8 cellular contexts compared by ENCODE assay signal in the genomic region with DNA sequence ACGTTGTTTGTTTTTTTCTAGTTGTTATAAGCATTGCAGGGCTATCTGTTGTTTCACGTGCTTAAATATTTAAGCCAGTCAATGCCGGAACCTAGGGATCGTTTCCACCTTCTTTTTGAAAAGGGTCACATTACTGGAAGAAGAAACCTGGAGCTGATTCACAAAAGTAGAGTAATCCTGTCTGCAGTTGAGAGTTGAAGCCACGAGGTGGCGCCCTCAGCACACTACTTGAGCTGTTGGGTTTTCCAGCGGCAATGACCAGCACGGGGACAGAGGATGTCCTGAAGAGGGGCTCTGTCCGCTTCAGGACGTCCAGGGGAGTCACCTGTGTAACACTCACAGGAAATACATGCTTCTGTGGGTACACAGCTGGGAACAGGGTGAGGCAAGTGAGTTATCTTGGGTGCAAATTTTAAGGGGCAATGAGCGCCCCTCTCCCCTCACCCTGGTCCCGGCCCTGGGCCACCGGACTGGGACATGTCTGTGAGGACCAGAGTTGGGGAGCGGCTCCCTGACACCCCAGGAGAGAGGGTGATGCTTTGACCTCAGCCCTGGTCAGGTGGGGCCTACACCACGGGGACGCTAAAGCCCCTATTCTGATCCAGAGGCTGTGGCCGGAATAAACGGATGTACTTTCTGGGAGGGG. TPM values are rescaled to one million over a fixed set of nuclear protein-coding genes. Genes with fewer than 3 reads are reported as not detected.
DNase-seq lines count a peak whose midpoint lies in the region; ATAC-seq, FAIRE-seq and TF ChIP-seq lines count a peak whose summit lies in the region.

No MANE protein-coding gene starts in this region.

- POLR2A ChIA-PET in Panc1 (lab: Charles Lee), result no interaction called here

- H3K4me3 ChIP-seq in Panc1 (ENCODE audit: low read depth in 2 of 2, low read length in 2 of 2) (no peak overlapping the region), uterus (no peak overlapping the region)

- H3K4me1 ChIP-seq in Panc1 (ENCODE audit: control insufficient read depth, insufficient read depth, low read length) (peaks cover 6% of the 10 kb centered on the region; the same call in 1 of the 2 replicates), uterus (peaks cover 0 to 4% of the 10 kb centered on the region in 2 donors)

- BruUV-seq in Panc1 (replicated peaks; lab: Mats Ljungman, UMichigan), result no TSS peak

- CTCF ChIA-PET in Panc1 (lab: Charles Lee), result interaction anchor here (0.6 to 1.1 kb wide), 9 partner anchors 22 to 880 kb away, joined by 3 to 6 read pairs (median 3); no protein-coding TSS in a partner anchor

- peak; percentile 46 for ATAC-seq in Panc1
- ATAC-seq in HG03175 (IDR thresholded peaks at IDR 0.05; ENCODE audit: unreplicated experiment), result no peak

- H3K36me3 ChIP-seq in Panc1 (ENCODE audit: control insufficient read depth, insufficient read depth, low read length) (no peaks in the 10 kb centered on the region), uterus (no peaks in the 10 kb centered on the region)

- FAIRE-seq in frontal cortex (lab: Jason Lieb, UNC), result no peak

- TF ChIP-seq CTCF in Panc1 (IDR thresholded peaks at IDR 0.05) (peak; percentile 95), uterus (IDR thresholded peaks at IDR 0.05) (peak; percentile 55 to 78 (median 64))

- H3K27ac ChIP-seq in Panc1 (ENCODE audit: low read length), result no peak overlapping the region
- no peak overlapping the region for H3K27ac ChIP-seq in uterus

- H3K9me3 ChIP-seq in Panc1 (ENCODE audit: control insufficient read depth, insufficient read depth, low read depth, low read length), result no peaks in the 10 kb centered on the region
- no peaks in the 10 kb centered on the region for H3K9me3 ChIP-seq in uterus

- in situ Hi-C loops in Caki2 (cut with HindIII; ENCODE audit: low pct_unique_long_range_greater_than_20kb, low sequenced_read_pairs) (no loop called here), Panc1 (cut with HindIII; ENCODE audit: low pct_unique_long_range_greater_than_20kb, low sequenced_read_pairs) (no loop called here)

- DNase-seq in Caki2 (ENCODE audit: low read depth) (peak; percentile 45), HT-29 (ENCODE audit: low spot score) (peak; percentile 84), Panc1 (ENCODE audit: low read depth, low spot score) (peak; percentile 41), frontal cortex (ENCODE audit: low spot score in 2 of 2) (peak; percentile 51 to 72), occipital lobe (lab: John Stamatoyannopoulos, UW) (peak; percentile 24), uterus (peak; percentile 45 to 56)
- DNase-seq in activated effector memory CD4-positive, alpha-beta T cell treated with Interleukin-2 at 50 U/mL for 16 hours, result peak; percentile 26

- TF ChIP-seq POLR2A in uterus (IDR thresholded peaks at IDR 0.05), result no peak

- H3K27me3 ChIP-seq in Panc1 (ENCODE audit: control insufficient read depth, insufficient read depth, low read length) (peaks cover 8% of the 10 kb centered on the region), uterus (no peaks in the 10 kb centered on the region)

- intact Hi-C loops in Panc1 (cut with micrococcal nuclease; ENCODE audit: unreplicated experiment) (loop anchor here (2.0 to 5.0 kb wide), 3 partner anchors 324 to 860 kb away; no protein-coding TSS in a partner anchor), uterus (cut with DNase I; ENCODE audit: low total_unique reads) (loop anchor here (10.0 kb wide), 1 partner anchor 294 kb away; no protein-coding TSS in a partner anchor)

RNA-seq across cellular contexts. Expression of gene WDFY4, which starts 26.3 kb away (rescaled TPM):
- not detected in 2 replicates for total RNA-seq in Caki2 (2014; rRNA removed; shearing (Covaris generic); ENCODE audit: low replicate concordance)
- 0.10 TPM in 1 of 2 replicates, not detected in the other for total RNA-seq in HT-29 (2014; rRNA removed; shearing (Covaris generic))
- 0.23 TPM for total RNA-seq in Panc1 (2021; ENCODE audit: unreplicated experiment)
- not detected for polyA plus RNA-seq in Panc1 (2012; ENCODE audit: insufficient read length)
- 0.41 TPM for total RNA-seq in frontal cortex
- total RNA-seq in occipital lobe, result 0.94 TPM
- 1 to 10 TPM in 2 of 4 donors, under 1 TPM in 2; 0.26 to 5.2 (median 1.2) TPM for total RNA-seq in uterus

RNA-seq across cellular contexts. Expression of gene ARHGAP22, which starts 53.5 kb away (rescaled TPM):
- 3.5 and 14.8 TPM in 2 replicates for total RNA-seq in Caki2 (2014; rRNA removed; shearing (Covaris generic); ENCODE audit: low replicate concordance)
- total RNA-seq in HT-29 (2014; rRNA removed; shearing (Covaris generic)), result 0.10 and 0.39 TPM in 2 replicates
- total RNA-seq in Panc1 (2021; ENCODE audit: unreplicated experiment) (1.8 TPM), frontal cortex (1.6 TPM), occipital lobe (2.2 TPM), uterus (1 to 10 TPM in 2 of 4 donors, under 1 TPM in 1, not detected in 1; 0.26 to 3.6 (median 3.0) TPM)
- polyA plus RNA-seq in Panc1 (2012; ENCODE audit: insufficient read length), result 1.1 TPM

Comparison
In these comparisons a context has a peak if more than half of its experiments do, and no peak if none do; other contexts are left out.
1. DNase-seq: peak in every context shown above with its lines; median percentile 84 in HT-29; 62 in frontal cortex; 50 in uterus; 45 in Caki2; 41 in Panc1; 26 in activated effector memory CD4-positive, alpha-beta T cell treated with Interleukin-2 at 50 U/mL for 16 hours; 24 in occipital lobe.